In genomic region chr21:45055861-45056260, GRCh38 we compare ENCODE assay signal across 1 cellular context.
TF ChIP-seq lines count a peak whose summit lies in the region.

No MANE protein-coding gene starts in this region.

TF ChIP-seq in WTC11, 78 proteins besides CTCF, POLR2A, EP300 and RAD21 (continued from another document):
- no peak for TF ChIP-seq STAT6 (CRISPR knock-in tag; conservative IDR thresholded peaks at IDR 0.05; ENCODE audit: low read depth)
- TF ChIP-seq ZNF396 (CRISPR knock-in tag; IDR thresholded peaks at IDR 0.05; ENCODE audit: borderline replicate concordance): no peak
